In the genomic region with DNA sequence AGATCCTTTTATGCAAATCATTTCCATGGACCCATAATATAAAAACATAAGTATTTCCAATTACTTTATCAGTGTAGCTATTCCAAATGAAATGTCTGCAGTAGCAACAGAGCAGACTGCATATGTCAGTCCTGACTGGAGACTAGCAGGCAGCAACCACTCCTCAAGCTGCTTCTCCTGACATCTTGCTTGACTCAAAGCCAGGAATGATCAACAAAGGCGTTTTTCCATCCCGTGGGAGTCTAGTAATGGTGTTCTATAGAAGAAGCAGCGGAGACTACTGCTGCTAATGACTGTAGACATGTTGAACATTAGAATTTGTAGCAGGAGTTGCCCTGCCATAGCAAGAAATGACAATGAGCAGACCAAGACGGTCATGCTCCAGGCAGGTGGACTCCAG, we compare ENCODE assay signal across 22 cellular contexts.
"Had no signal": no experiment of that assay in that cellular context is flagged by ENCODE, and none has a peak within 500 bp of the region (broad histone marks: within the 10 kb centered on the region; RNA-seq: fewer than 3 reads in every experiment).

No MANE protein-coding gene starts in this region.

- H3K4me3 ChIP-seq: ascending aorta, coronary artery, dorsolateral prefrontal cortex had no signal

- H3K4me1 ChIP-seq: ascending aorta had no signal

- H3K27me3 ChIP-seq: ascending aorta had no signal

- H3K36me3 ChIP-seq: ascending aorta had no signal

- DNase-seq: activated CD4-positive, alpha-beta memory T cell treated with anti-CD3 and anti-CD28 coated beads, Interleukin-2, amount 10 ng/mL, durations not matched to agents 7 days and 5 days; activated CD4-positive, alpha-beta T cell treated with anti-CD3 and anti-CD28 coated beads for 1 hour; activated CD4-positive, alpha-beta T cell treated with anti-CD3 and anti-CD28 coated beads for 4 hours; activated CD4-positive, alpha-beta T cell treated with anti-CD3 and anti-CD28 coated beads, Interleukin-2, amount 10 ng/mL, durations not matched to agents 7 days and 5 days; activated CD4-positive, alpha-beta T cell treated with anti-CD3 and anti-CD28 coated beads, Interleukin-2, amount 50 U/mL, for 4 hours; activated CD8-positive, alpha-beta memory T cell treated with anti-CD3 and anti-CD28 coated beads, Interleukin-2, amount 50 U/mL, for 48 hours; activated gamma-delta T cell; activated naive CD4-positive, alpha-beta T cell; activated naive CD4-positive, alpha-beta T cell treated with anti-CD3 and anti-CD28 coated beads, Interleukin-2, amount 10 ng/mL, durations not matched to agents 7 days and 5 days; activated naive CD8-positive, alpha-beta T cell treated with anti-CD3 and anti-CD28 coated beads, Interleukin-2, amount 10 ng/mL, durations not matched to agents 7 days and 5 days; activated T-cell treated with anti-CD3 and anti-CD28 coated beads for 4 hours; activated T-cell treated with anti-CD3 and anti-CD28 coated beads, Interleukin-2, amount 50 U/mL, for 24 hours; activated T-cell treated with anti-CD3 and anti-CD28 coated beads, Interleukin-2, amount 50 U/mL, for 72 hours; dorsolateral prefrontal cortex; effector memory CD4-positive, alpha-beta T cell; endodermal cell; foreskin fibroblast; head of caudate nucleus; T-helper 2 cell had no signal

- H3K27ac ChIP-seq: ascending aorta, coronary artery, dorsolateral prefrontal cortex, VCaP had no signal
